12 cellular contexts compared by ENCODE assay signal in genomic region chr20:38426006-38426405, GRCh38. TPM values are rescaled to one million over a fixed set of nuclear protein-coding genes. Genes with fewer than 3 reads are reported as not detected.
A peak's percentile ranks its signal among the peaks of the same experiment; 100 is the strongest.
DNase-seq lines count a peak whose midpoint lies in the region; ATAC-seq and TF ChIP-seq lines count a peak whose summit lies in the region.
"Had no signal": no experiment of that assay in that cellular context is flagged by ENCODE, and none has a peak within 500 bp of the region (broad histone marks: within the 10 kb centered on the region; RNA-seq: fewer than 3 reads in every experiment).

No MANE protein-coding gene starts in this region.

- H3K36me3 ChIP-seq in WERI-Rb-1 = peaks cover 99% of the 10 kb centered on the region

- no peak overlapping the region for H3K4me3 ChIP-seq in WERI-Rb-1 (ENCODE audit: low read depth, low read length)

- H3K27ac ChIP-seq in WERI-Rb-1 = no peak overlapping the region

- no peak overlapping the region for H3K4me3 Mint-ChIP-seq in T-helper 2 cell treated with Interferon-gamma antibody and Interleukin-4, amounts not matched to agents 5 μg/mL and 100 μg/mL, for 36 hours
- H3K4me3 Mint-ChIP-seq: natural killer cell treated with Interleukin-12 subunit alpha and Interleukin-12 subunit beta and Interleukin-15 and Interleukin-18, amount 100 ng/mL, for 72 hours had no signal

- no peaks in the 10 kb centered on the region for H3K9me3 ChIP-seq in WERI-Rb-1 (ENCODE audit: severe bottlenecking)

- ATAC-seq in esophagus mucosa = peak; percentile 87
- no peak for ATAC-seq in HG03378 (IDR thresholded peaks at IDR 0.05; ENCODE audit: unreplicated experiment)

- peaks cover 14% of the 10 kb centered on the region for H3K4me1 Mint-ChIP-seq in T-helper 2 cell treated with Interferon-gamma antibody and Interleukin-4, amounts not matched to agents 5 μg/mL and 100 μg/mL, for 36 hours (ENCODE audit: low read depth)

- no peaks in the 10 kb centered on the region for H3K27me3 Mint-ChIP-seq in T-helper 2 cell treated with Interferon-gamma antibody and Interleukin-4, amounts not matched to agents 5 μg/mL and 100 μg/mL, for 36 hours (ENCODE audit: low read depth)
- H3K27me3 Mint-ChIP-seq: natural killer cell treated with Interleukin-12 subunit alpha and Interleukin-12 subunit beta and Interleukin-15 and Interleukin-18, amount 100 ng/mL, for 72 hours had no signal

- no peak for TF ChIP-seq CTCF in WERI-Rb-1 (IDR thresholded peaks at IDR 0.05; ENCODE audit: low read depth, low read length)

- peaks cover 68% of the 10 kb centered on the region for H3K36me3 Mint-ChIP-seq in T-helper 2 cell treated with Interferon-gamma antibody and Interleukin-4, amounts not matched to agents 5 μg/mL and 100 μg/mL, for 36 hours (ENCODE audit: low read depth)

- H3K9me3 Mint-ChIP-seq in T-helper 2 cell treated with Interferon-gamma antibody and Interleukin-4, amounts not matched to agents 5 μg/mL and 100 μg/mL, for 36 hours = no peaks in the 10 kb centered on the region
- H3K9me3 Mint-ChIP-seq: natural killer cell treated with Interleukin-12 subunit alpha and Interleukin-12 subunit beta and Interleukin-15 and Interleukin-18, amount 100 ng/mL, for 72 hours had no signal

- peak; percentile 41 for DNase-seq in SIG-M5 treated with dmso at 0.1 percent for 504 hours (lab: John Stamatoyannopoulos, UW; ENCODE audit: unreplicated experiment)
- DNase-seq in SIG-M5 (lab: John Stamatoyannopoulos, UW) = no peak
- peak; percentile 98 for DNase-seq in RPMI7951 (ENCODE audit: low read depth)
- peak; percentile 12 to 21 for DNase-seq in stimulated activated CD8-positive, alpha-beta memory T cell treated with anti-CD3 and anti-CD28 coated beads, Interleukin-15, amount 100 ng/mL, for 48 hours (ENCODE audit: low read depth in 2 of 2)
- DNase-seq in T-helper 2 cell treated with Interferon-gamma antibody and Interleukin-4, amounts not matched to agents 5 μg/mL and 100 μg/mL, for 36 hours (ENCODE audit: low spot score) = no peak
- DNase-seq in WERI-Rb-1 = no peak
- DNase-seq: AML-193, KBM-7, substantia nigra had no signal

- no peak overlapping the region for H3K27ac Mint-ChIP-seq in T-helper 2 cell treated with Interferon-gamma antibody and Interleukin-4, amounts not matched to agents 5 μg/mL and 100 μg/mL, for 36 hours

- H3K27me3 ChIP-seq in WERI-Rb-1 (ENCODE audit: insufficient read depth, low read depth, severe bottlenecking) = no peaks in the 10 kb centered on the region

RNA-seq across cellular contexts. Expression of gene SNHG17, which starts 9.1 kb away (rescaled TPM):
- total RNA-seq in RPMI7951 (2014; rRNA removed; shearing (Covaris generic)) = 7.5 and 13.0 TPM in 2 replicates
- 32.2 TPM for total RNA-seq in esophagus mucosa

RNA-seq across cellular contexts. Expression of gene RALGAPB, which starts 46.6 kb away (rescaled TPM):
- 30.3 and 33.8 TPM in 2 replicates for total RNA-seq in RPMI7951 (2014; rRNA removed; shearing (Covaris generic))
- total RNA-seq in esophagus mucosa = 19.8 TPM

Comparison
In these comparisons a context has a peak if more than half of its experiments do, and no peak if none do; other contexts are left out.
1. DNase-seq: peak in SIG-M5 treated with dmso at 0.1 percent for 504 hours (single experiment), RPMI7951 (single experiment) and stimulated activated CD8-positive, alpha-beta memory T cell treated with anti-CD3 and anti-CD28 coated beads, Interleukin-15, amount 100 ng/mL, for 48 hours (2 of 2); none in SIG-M5 (single experiment), T-helper 2 cell treated with Interferon-gamma antibody and Interleukin-4, amounts not matched to agents 5 μg/mL and 100 μg/mL, for 36 hours (single experiment) and WERI-Rb-1 (single experiment).